ENCODE assay signal across 15 cellular contexts in genomic region chr4:95761441-95761840, GRCh38.
DNase-seq lines count a peak whose midpoint lies in the region; ATAC-seq and TF ChIP-seq lines count a peak whose summit lies in the region.
"Had no signal": no experiment of that assay in that cellular context is flagged by ENCODE, and none has a peak within 500 bp of the region (broad histone marks: within the 10 kb centered on the region; RNA-seq: fewer than 3 reads in every experiment).

No MANE protein-coding gene starts in this region.

- no peaks in the 10 kb centered on the region for H3K36me3 ChIP-seq in smooth muscle cell (ENCODE audit: low read depth)
- H3K36me3 ChIP-seq: adrenal gland, thoracic aorta had no signal

- H3K36me3 Mint-ChIP-seq in activated T-helper 1 cell treated with anti-CD3 and anti-CD28 coated beads, Interleukin-12 subunit alpha, Interleukin-12 subunit beta, Interleukin-2, Interleukin-4 antibody, amounts not matched to agents 30 ng/mL and 10 ng/mL and 1 ng/mL, durations not matched to agents 14 hours and 24 hours and 36 hours (ENCODE audit: low read depth) = no peaks in the 10 kb centered on the region
- H3K36me3 Mint-ChIP-seq: T-cell had no signal

- H3K9ac ChIP-seq in smooth muscle cell (ENCODE audit: low read depth) = no peak overlapping the region

- H3K9me3 Mint-ChIP-seq in activated T-helper 1 cell treated with anti-CD3 and anti-CD28 coated beads, Interleukin-12 subunit alpha, Interleukin-12 subunit beta, Interleukin-2, Interleukin-4 antibody, amounts not matched to agents 30 ng/mL and 10 ng/mL and 1 ng/mL, durations not matched to agents 14 hours and 24 hours and 36 hours = no peaks in the 10 kb centered on the region

- no peaks in the 10 kb centered on the region for H3K27me3 Mint-ChIP-seq in activated T-helper 1 cell treated with anti-CD3 and anti-CD28 coated beads, Interleukin-12 subunit alpha, Interleukin-12 subunit beta, Interleukin-2, Interleukin-4 antibody, amounts not matched to agents 30 ng/mL and 10 ng/mL and 1 ng/mL, durations not matched to agents 14 hours and 24 hours and 36 hours (ENCODE audit: insufficient read depth)
- H3K27me3 Mint-ChIP-seq: T-cell had no signal

- H3K4me1 ChIP-seq in smooth muscle cell (ENCODE audit: low read depth) = peaks cover 12% of the 10 kb centered on the region
- H3K4me1 ChIP-seq: adrenal gland had no signal

- no peak overlapping the region for H3K27ac Mint-ChIP-seq in activated T-helper 1 cell treated with anti-CD3 and anti-CD28 coated beads, Interleukin-12 subunit alpha, Interleukin-12 subunit beta, Interleukin-2, Interleukin-4 antibody, amounts not matched to agents 30 ng/mL and 10 ng/mL and 1 ng/mL, durations not matched to agents 14 hours and 24 hours and 36 hours
- H3K27ac Mint-ChIP-seq: activated CD4-positive, alpha-beta T cell treated with anti-CD3 and anti-CD28 coated beads for 36 hours; T-cell had no signal

- in situ Hi-C loops in ACHN (cut with HindIII; ENCODE audit: low pct_ligation_motif_present, low pct_unique_long_range_greater_than_20kb, low sequenced_read_pairs) = no loop called here

- DNase-seq in NCI-H226 (peak; percentile 68), amniotic stem cell (lab: John Stamatoyannopoulos, UW) (peak; percentile 54), fibroblast of villous mesenchyme (ENCODE audit: low read depth) (peak; percentile 25), smooth muscle cell (lab: John Stamatoyannopoulos, UW; ENCODE audit: unreplicated experiment) (no peak), ACHN (no peak), 8988T (no peak)
- DNase-seq in activated T-helper 1 cell treated with anti-CD3 and anti-CD28 coated beads, Interleukin-12 subunit alpha, Interleukin-12 subunit beta, Interleukin-2, Interleukin-4 antibody, amounts not matched to agents 30 ng/mL and 10 ng/mL and 1 ng/mL, durations not matched to agents 14 hours and 24 hours and 36 hours (ENCODE audit: low spot score) = no peak
- DNase-seq: activated CD4-positive, alpha-beta T cell treated with anti-CD3 and anti-CD28 coated beads for 36 hours; activated T-cell treated with anti-CD3 and anti-CD28 coated beads, Interleukin-2, amount 50 U/mL, for 1 hour; adrenal gland; effector memory CD4-positive, alpha-beta T cell; H7; T-cell had no signal

- TF ChIP-seq CTCF in fibroblast of villous mesenchyme (IDR thresholded peaks at IDR 0.05; ENCODE audit: insufficient read depth, low read depth, low read length) (no peak), smooth muscle cell (IDR thresholded peaks at IDR 0.05; ENCODE audit: borderline replicate concordance, insufficient read depth, poor library complexity, severe bottlenecking) (no peak)

- H3K4me3 Mint-ChIP-seq in activated T-helper 1 cell treated with anti-CD3 and anti-CD28 coated beads, Interleukin-12 subunit alpha, Interleukin-12 subunit beta, Interleukin-2, Interleukin-4 antibody, amounts not matched to agents 30 ng/mL and 10 ng/mL and 1 ng/mL, durations not matched to agents 14 hours and 24 hours and 36 hours = no peak overlapping the region
- H3K4me3 Mint-ChIP-seq: activated CD4-positive, alpha-beta T cell treated with anti-CD3 and anti-CD28 coated beads for 36 hours; T-cell had no signal

- H3F3A ChIP-seq in smooth muscle cell (ENCODE audit: low read depth) = no peaks in the 10 kb centered on the region

- H3K27me3 ChIP-seq in smooth muscle cell (ENCODE audit: low read depth) = no peaks in the 10 kb centered on the region
- H3K27me3 ChIP-seq: adrenal gland had no signal

- H3K9me3 ChIP-seq in smooth muscle cell (replicated peaks; ENCODE audit: low read depth) = no peaks in the 10 kb centered on the region
- H3K9me3 ChIP-seq: adrenal gland, thoracic aorta had no signal

- 73% methylated on average over 1 of the region's 1 CpG for WGBS in smooth muscle cell (ENCODE audit: low lambda C conversion rate)

- no peaks in the 10 kb centered on the region for H3K79me2 ChIP-seq in smooth muscle cell (ENCODE audit: low read depth)

- intact Hi-C loops in activated T-helper 1 cell treated with anti-CD3 and anti-CD28 coated beads, Interleukin-12 subunit alpha, Interleukin-12 subunit beta, Interleukin-2, Interleukin-4 antibody, amounts not matched to agents 30 ng/mL and 10 ng/mL and 1 ng/mL, durations not matched to agents 14 hours and 24 hours and 36 hours (cut with micrococcal nuclease) = no loop called here

- no peaks in the 10 kb centered on the region for H4K20me1 ChIP-seq in smooth muscle cell (ENCODE audit: low read depth)

- peak overlapping the region; percentile 13 for H3K4me2 ChIP-seq in smooth muscle cell

- H3K27ac ChIP-seq in smooth muscle cell (ENCODE audit: low read depth) = peak overlapping the region; percentile 36
- H3K27ac ChIP-seq: adrenal gland, thoracic aorta had no signal

- ATAC-seq in HG02571 (IDR thresholded peaks at IDR 0.05; ENCODE audit: unreplicated experiment) = no peak
- ATAC-seq: activated CD4-positive, alpha-beta T cell treated with anti-CD3 and anti-CD28 coated beads for 36 hours; T-cell had no signal

- no peak overlapping the region for H3K4me3 ChIP-seq in fibroblast of villous mesenchyme (ENCODE audit: low read depth, low read length)
- H3K4me3 ChIP-seq in smooth muscle cell = no peak overlapping the region
- H3K4me3 ChIP-seq: adrenal gland, thoracic aorta had no signal

- H2AFZ ChIP-seq in smooth muscle cell (ENCODE audit: low read depth) = peak overlapping the region; percentile 4

- no peaks in the 10 kb centered on the region for H3K4me1 Mint-ChIP-seq in activated T-helper 1 cell treated with anti-CD3 and anti-CD28 coated beads, Interleukin-12 subunit alpha, Interleukin-12 subunit beta, Interleukin-2, Interleukin-4 antibody, amounts not matched to agents 30 ng/mL and 10 ng/mL and 1 ng/mL, durations not matched to agents 14 hours and 24 hours and 36 hours (ENCODE audit: low read depth)
- H3K4me1 Mint-ChIP-seq: activated CD4-positive, alpha-beta T cell treated with anti-CD3 and anti-CD28 coated beads for 36 hours; T-cell had no signal

Comparison
In these comparisons a context has a peak if more than half of its experiments do, and no peak if none do; other contexts are left out.
1. DNase-seq: peak in NCI-H226 (single experiment), amniotic stem cell (single experiment) and fibroblast of villous mesenchyme (single experiment); none in smooth muscle cell (single experiment), ACHN (single experiment), 8988T (single experiment) and activated T-helper 1 cell treated with anti-CD3 and anti-CD28 coated beads, Interleukin-12 subunit alpha, Interleukin-12 subunit beta, Interleukin-2, Interleukin-4 antibody, amounts not matched to agents 30 ng/mL and 10 ng/mL and 1 ng/mL, durations not matched to agents 14 hours and 24 hours and 36 hours (single experiment).